In genomic region chr16:29925805-29926674, GRCh38 we compare ENCODE assay signal across 8 cellular contexts. TPM values are rescaled to one million over a fixed set of nuclear protein-coding genes. Genes with fewer than 3 reads are reported as not detected.
DNase-seq lines count a peak whose midpoint lies in the region; ATAC-seq and TF ChIP-seq lines count a peak whose summit lies in the region.

KCTD13 (minus strand) TSS chr16:29926226; CDS start chr16:29926033, 193 bp downstream.

- intact Hi-C loops in CD14-positive monocyte (cut with micrococcal nuclease) (loop anchor here (5.0 to 10.0 kb wide), 2 partner anchors 36 to 61 kb away; partner anchors contain the start of genes TMEM219 (in 2 of the 2) and CDIPT (in 1 of the 2)), lower lobe of right lung (cut with DNase I) (no loop called here)
- intact Hi-C loops in activated CD8-positive, alpha-beta T cell treated with anti-CD3 and anti-CD28 coated beads for 36 hours (cut with micrococcal nuclease): no loop called here

- peaks cover 23 to 26% of the 10 kb centered on the region in 2 donors for H3K36me3 Mint-ChIP-seq in CD14-positive monocyte
- peaks cover 21% of the 10 kb centered on the region for H3K36me3 Mint-ChIP-seq in activated CD8-positive, alpha-beta T cell treated with anti-CD3 and anti-CD28 coated beads for 36 hours (ENCODE audit: low read depth)

- H3K9me3 Mint-ChIP-seq in CD14-positive monocyte: no peaks in the 10 kb centered on the region
- H3K9me3 Mint-ChIP-seq in activated CD8-positive, alpha-beta T cell treated with anti-CD3 and anti-CD28 coated beads for 36 hours: no peaks in the 10 kb centered on the region

- no peak for TF ChIP-seq CTCF in CD14-positive monocyte (IDR thresholded peaks at IDR 0.05)
- TF ChIP-seq CTCF in activated CD8-positive, alpha-beta T cell treated with anti-CD3 and anti-CD28 coated beads for 36 hours (IDR thresholded peaks at IDR 0.05): no peak
- no peak for TF ChIP-seq CTCF in lower lobe of right lung (IDR thresholded peaks at IDR 0.05)

- H3K27ac Mint-ChIP-seq in CD14-positive monocyte: peak within 1 kb of the TSS; percentile 88 to 95 (median 93)
- peak within 1 kb of the TSS; percentile 97 for H3K27ac Mint-ChIP-seq in activated CD8-positive, alpha-beta T cell treated with anti-CD3 and anti-CD28 coated beads for 36 hours

- H3K27me3 ChIP-seq in lower lobe of right lung (ENCODE audit: low read depth): no peaks in the 10 kb centered on the region

- CTCF ChIA-PET in activated CD8-positive, alpha-beta T cell treated with anti-CD3 and anti-CD28 coated beads for 36 hours (lab: Charles Lee): interaction anchor here (0.6 to 2.1 kb wide), 8 partner anchors 10 to 95 kb away, joined by 3 to 7 read pairs (median 3); partner anchors contain the start of genes TAOK2 and TMEM219

- peak within 1 kb of the TSS; percentile 90 for H3K27ac ChIP-seq in lower lobe of right lung

- peak within 1 kb of the TSS; percentile 95 for H3K4me3 ChIP-seq in lower lobe of right lung

- peaks cover 23% of the 10 kb centered on the region for H3K4me1 ChIP-seq in lower lobe of right lung

- no peaks in the 10 kb centered on the region for H3K9me3 ChIP-seq in lower lobe of right lung

- peak within 1 kb of the TSS; percentile 93 to 98 for H3K4me3 Mint-ChIP-seq in CD14-positive monocyte
- peak within 1 kb of the TSS; percentile 90 for H3K4me3 Mint-ChIP-seq in activated CD8-positive, alpha-beta T cell treated with anti-CD3 and anti-CD28 coated beads for 36 hours

- H3K36me3 ChIP-seq in lower lobe of right lung: peaks cover 22% of the 10 kb centered on the region

- DNase-seq in CD14-positive monocyte (ENCODE audit: low spot score) (peak; percentile 79), NCI-H82 treated with DMSO at 0.1 percent for 48 hours (lab: John Stamatoyannopoulos, UW; ENCODE audit: unreplicated experiment) (peak; percentile 64), ecto neural progenitor cell (ENCODE audit: low spot score) (peak; percentile 98), lower lobe of right lung (peak; percentile 89)
- peak; percentile 86 for DNase-seq in activated CD8-positive, alpha-beta T cell treated with anti-CD3 and anti-CD28 coated beads for 36 hours
- DNase-seq in stimulated activated CD4-positive, alpha-beta T cell treated with anti-CD3 and anti-CD28 coated beads, TNF-alpha, amount 100 ng/mL, for 4 hours (ENCODE audit: low read depth in 3 of 3): peak; percentile 85 to 89 (median 85)

- peaks cover 29% of the 10 kb centered on the region for H3K4me1 Mint-ChIP-seq in CD14-positive monocyte
- peaks cover 37% of the 10 kb centered on the region for H3K4me1 Mint-ChIP-seq in activated CD8-positive, alpha-beta T cell treated with anti-CD3 and anti-CD28 coated beads for 36 hours (ENCODE audit: low read depth)

- peaks cover 0 to 3% (median 0%) of the 10 kb centered on the region in 3 donors for H3K27me3 Mint-ChIP-seq in CD14-positive monocyte (ENCODE audit: low read depth in 3 of 3)
- H3K27me3 Mint-ChIP-seq in activated CD8-positive, alpha-beta T cell treated with anti-CD3 and anti-CD28 coated beads for 36 hours: no peaks in the 10 kb centered on the region

- ATAC-seq in GM19395 (IDR thresholded peaks at IDR 0.05; ENCODE audit: unreplicated experiment): peak; percentile 75
- peak; percentile 67 for ATAC-seq in HG03558 (IDR thresholded peaks at IDR 0.05; ENCODE audit: extremely low read depth, unreplicated experiment)
- ATAC-seq in activated CD8-positive, alpha-beta T cell treated with anti-CD3 and anti-CD28 coated beads for 36 hours: peak; percentile 92
- ATAC-seq in lower lobe of right lung: peak; percentile 99

- POLR2A ChIA-PET in activated CD8-positive, alpha-beta T cell treated with anti-CD3 and anti-CD28 coated beads for 36 hours (lab: Charles Lee): interaction anchor here (0.6 to 3.9 kb wide), 28 partner anchors 9 to 1955 kb away, joined by 3 to 18 read pairs (median 4); partner anchors contain the start of genes ASPHD1, HIRIP3, MVP and SPN

RNA-seq across cellular contexts. Expression of gene KCTD13, which starts in this region (rescaled TPM):
- 1 to 10 TPM; 4.0 to 4.7 TPM for polyA plus RNA-seq in CD14-positive monocyte
- total RNA-seq in activated CD8-positive, alpha-beta T cell treated with anti-CD3 and anti-CD28 coated beads for 36 hours: 10 to 100 TPM; 35.2 to 35.3 TPM
- total RNA-seq in lower lobe of right lung: 22.3 TPM

Comparison
In these comparisons a context has a peak if more than half of its experiments do, and no peak if none do; other contexts are left out.
1. Peak in every context shown above with its lines: DNase-seq, ATAC-seq, H3K4me3 ChIP-seq and H3K27ac ChIP-seq.
2. intact Hi-C loops: an anchor here in CD14-positive monocyte (5.0 to 10.0 kb wide); none called in activated CD8-positive, alpha-beta T cell treated with anti-CD3 and anti-CD28 coated beads for 36 hours and lower lobe of right lung.